8 cellular contexts compared by ENCODE assay signal in the genomic region with DNA sequence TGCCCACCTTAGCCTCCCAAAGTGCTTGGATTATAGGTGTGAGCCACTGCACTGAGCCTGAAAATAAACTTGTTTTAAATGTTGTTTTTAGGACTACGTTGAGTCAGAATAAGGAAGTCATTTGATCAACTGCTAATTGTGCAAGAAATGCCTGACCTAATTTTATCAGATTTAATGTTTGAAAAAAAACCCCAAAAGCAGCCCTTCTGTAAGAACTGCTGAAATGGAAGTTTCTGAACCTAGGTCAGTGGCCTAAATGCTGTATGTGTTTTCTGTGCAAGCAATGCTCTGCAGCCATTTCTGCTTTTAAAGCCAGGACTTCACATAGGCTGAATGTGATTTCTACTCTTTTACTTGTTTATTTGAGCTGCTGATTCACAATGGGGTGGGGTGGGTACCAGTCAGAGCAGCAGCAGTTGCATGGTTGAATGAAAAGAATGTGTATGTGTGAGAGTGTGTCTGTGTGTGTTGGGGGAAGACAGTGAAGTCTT. TPM values are rescaled to one million over a fixed set of nuclear protein-coding genes. Genes with fewer than 3 reads are reported as not detected.
DNase-seq lines count a peak whose midpoint lies in the region; ATAC-seq lines count a peak whose summit lies in the region.

No MANE protein-coding gene starts in this region.

- ATAC-seq in sciatic nerve = peak; percentile 30

- intact Hi-C loops in sciatic nerve (cut with DNase I) = no loop called here

- DNase-seq in GM04503 (ENCODE audit: low read depth) (peak; percentile 69), SIG-M5 (lab: John Stamatoyannopoulos, UW) (peak; percentile 48), fibroblast of the conjunctiva (ENCODE audit: low read depth) (peak; percentile 70), sciatic nerve (ENCODE audit: low spot score) (no peak), anterior cingulate cortex (lab: John Stamatoyannopoulos, UW) (no peak), NCI-H2171 (lab: John Stamatoyannopoulos, UW) (no peak), pons (ENCODE audit: low spot score) (no peak)
- DNase-seq in activated CD4-positive, alpha-beta T cell treated with anti-CD3 and anti-CD28 coated beads, Interleukin-2, amount 50 U/mL, for 1 hour = no peak

RNA-seq across cellular contexts. Expression of a gene that starts 6.6 kb away (rescaled TPM):
- total RNA-seq in sciatic nerve = 142 TPM

RNA-seq across cellular contexts. Expression of a gene that starts 11.7 kb away (rescaled TPM):
- 83.2 TPM for total RNA-seq in sciatic nerve

Comparison
In these comparisons a context has a peak if more than half of its experiments do, and no peak if none do; other contexts are left out.
1. DNase-seq: peak in GM04503 (single experiment), SIG-M5 (single experiment) and fibroblast of the conjunctiva (single experiment); none in sciatic nerve (single experiment), activated CD4-positive, alpha-beta T cell treated with anti-CD3 and anti-CD28 coated beads, Interleukin-2, amount 50 U/mL, for 1 hour (single experiment), anterior cingulate cortex (0 of 58), NCI-H2171 (single experiment) and pons (single experiment).